16 cellular contexts compared by ENCODE assay signal in genomic region chr13:112776971-112777370, GRCh38.
DNase-seq lines count a peak whose midpoint lies in the region; ATAC-seq and TF ChIP-seq lines count a peak whose summit lies in the region.
"Had no signal": no experiment of that assay in that cellular context is flagged by ENCODE, and none has a peak within 500 bp of the region (broad histone marks: within the 10 kb centered on the region; RNA-seq: fewer than 3 reads in every experiment).

No MANE protein-coding gene starts in this region.

- no peaks in the 10 kb centered on the region for H3K79me1 ChIP-seq in H9 (ENCODE audit: insufficient read depth, low read depth, low read length, poor library complexity, severe bottlenecking)

- no peak overlapping the region for H3K56ac ChIP-seq in H9 (ENCODE audit: insufficient read length, low read depth, low read length)

- no peak overlapping the region for H3K4ac ChIP-seq in H9 (ENCODE audit: low read depth, low read length)

- peaks cover 34 to 44% of the 10 kb centered on the region in 2 experiments for H3K4me1 Mint-ChIP-seq in H9

- H3K36me3 ChIP-seq in suprapubic skin = no peaks in the 10 kb centered on the region

- H2BK120ac ChIP-seq in H9 (ENCODE audit: low read depth, low read length, poor library complexity, severe bottlenecking) = no peak overlapping the region

- H3K9me3 ChIP-seq in H9 (ENCODE audit: control insufficient read depth, low read depth, low read length) (no peaks in the 10 kb centered on the region), suprapubic skin (no peaks in the 10 kb centered on the region)

- TF ChIP-seq CTCF in H9 (conservative IDR thresholded peaks at IDR 0.05) = no peak
- TF ChIP-seq CTCF in suprapubic skin (IDR thresholded peaks at IDR 0.05) = no peak

- no peak overlapping the region for H2BK20ac ChIP-seq in H9 (ENCODE audit: low read depth, low read length, poor library complexity, severe bottlenecking)

- no peak overlapping the region for H3K14ac ChIP-seq in H9 (ENCODE audit: insufficient read depth, low read length)

- no peak overlapping the region for H4K8ac ChIP-seq in H9 (replicated peaks; ENCODE audit: insufficient read length, low read depth, low read length)

- H3K4me1 ChIP-seq in H9 (ENCODE audit: insufficient read depth, low read length) (peaks cover 6% of the 10 kb centered on the region; the same call in 1 of the 2 replicates), suprapubic skin (peaks cover 5% of the 10 kb centered on the region)

- no peak overlapping the region for H4K91ac ChIP-seq in H9 (ENCODE audit: insufficient read length, low read depth, low read length)

- peaks cover 0 to 12% (median 3%) of the 10 kb centered on the region in 3 experiments; a peak in 4 of 7 replicates for H3K36me3 Mint-ChIP-seq in H9 (ENCODE audit: insufficient read depth in 1 of 3, low read depth in 3 of 3)

- H3K27me3 Mint-ChIP-seq in H9 (ENCODE audit: low read depth) = no peaks in the 10 kb centered on the region; the same call in 1 of the 2 replicates

- H3K23me2 ChIP-seq in H9 (ENCODE audit: insufficient read length, low read depth, low read length, poor library complexity, severe bottlenecking) = no peaks in the 10 kb centered on the region

- H2AK5ac ChIP-seq in H9 (ENCODE audit: insufficient read length, low read length) = no peak overlapping the region

- no peak overlapping the region for H3K4me2 ChIP-seq in H9 (ENCODE audit: insufficient read depth, insufficient read length, low read length)

- H2BK15ac ChIP-seq in H9 (ENCODE audit: low read depth, low read length) = no peak overlapping the region

- no peak overlapping the region for H3K27ac Mint-ChIP-seq in H9
- H3K27ac Mint-ChIP-seq: CD8-positive, alpha-beta T cell had no signal

- H3K27ac ChIP-seq in H9 (ENCODE audit: insufficient read length, low read depth, low read length) = no peak overlapping the region
- H3K27ac ChIP-seq in suprapubic skin = no peak overlapping the region
- H3K27ac ChIP-seq: C4-2B had no signal

- DNase-seq in activated effector memory CD4-positive, alpha-beta T cell treated with anti-CD3 and anti-CD28 coated beads, Interleukin-2, amount 50 U/mL, for 16 hours = peak; percentile 27
- no peak for DNase-seq in activated effector memory CD4-positive, alpha-beta T cell treated with Interleukin-2 at 50 U/mL for 16 hours
- DNase-seq in H9 (peak; percentile 19), islet precursor cell (peak; percentile 35), suprapubic skin (ENCODE audit: low spot score in 2 of 2) (peak; percentile 31 to 40), GDM1 (lab: John Stamatoyannopoulos, UW) (no peak), anterior cingulate cortex (lab: John Stamatoyannopoulos, UW) (no peak)
- DNase-seq: 8988T; AML-193; CD8-positive, alpha-beta T cell; COR-L47; DND-41; GF-D8 had no signal

- no peak overlapping the region for H2BK5ac ChIP-seq in H9 (ENCODE audit: insufficient read length, low read length)

- no peak overlapping the region for H3K23ac ChIP-seq in H9 (ENCODE audit: insufficient read length, low read depth, low read length)

- no peaks in the 10 kb centered on the region for H4K20me1 ChIP-seq in H9 (ENCODE audit: control insufficient read depth, insufficient read depth, insufficient read length)

- no peaks in the 10 kb centered on the region for H3K9me3 Mint-ChIP-seq in H9
- H3K9me3 Mint-ChIP-seq: CD8-positive, alpha-beta T cell had no signal

- H3K9ac ChIP-seq in H9 (ENCODE audit: extremely low read depth, insufficient read length, low read length) = no peak overlapping the region

- H3T11ph ChIP-seq in H9 (ENCODE audit: low read length) = no peak overlapping the region

- no peak overlapping the region for H2BK12ac ChIP-seq in H9 (ENCODE audit: insufficient read length, low read depth, low read length)

- no peak for ATAC-seq in HG03280 (IDR thresholded peaks at IDR 0.05; ENCODE audit: unreplicated experiment)
- ATAC-seq: CD8-positive, alpha-beta T cell; HCT116 had no signal

- H3K4me3 Mint-ChIP-seq in H9 = no peak overlapping the region
- H3K4me3 Mint-ChIP-seq: CD8-positive, alpha-beta T cell had no signal

- no peak for TF ChIP-seq POLR2A in suprapubic skin (IDR thresholded peaks at IDR 0.05)

- H3K18ac ChIP-seq in H9 (ENCODE audit: insufficient read length, low read depth, low read length) = no peak overlapping the region

- no peaks in the 10 kb centered on the region for H3K27me3 ChIP-seq in H9 (ENCODE audit: insufficient read depth, low read length)
- no peaks in the 10 kb centered on the region for H3K27me3 ChIP-seq in suprapubic skin

- H4K5ac ChIP-seq in H9 (ENCODE audit: insufficient read length, low read depth, low read length) = no peak overlapping the region

- no peak for TF ChIP-seq EP300 in suprapubic skin (IDR thresholded peaks at IDR 0.05)

- WGBS in H9 (ENCODE audit: extremely low coverage, insufficient read length, low lambda C conversion rate) = no CpG with 5 or more reads among the region's 11 CpGs
- 98% methylated on average over 7 of the region's 11 CpGs for WGBS in suprapubic skin

- H3K79me2 ChIP-seq in H9 (ENCODE audit: insufficient read depth, low read length) = no peaks in the 10 kb centered on the region; the same call in 1 of the 2 replicates

- H2AFZ ChIP-seq in H9 (ENCODE audit: low read length) = no peak overlapping the region

- H3K4me3 ChIP-seq in suprapubic skin = no peak overlapping the region

Comparison
In these comparisons a context has a peak if more than half of its experiments do, and no peak if none do; other contexts are left out.
1. DNase-seq: peak in activated effector memory CD4-positive, alpha-beta T cell treated with anti-CD3 and anti-CD28 coated beads, Interleukin-2, amount 50 U/mL, for 16 hours (single experiment), H9 (single experiment), islet precursor cell (single experiment) and suprapubic skin (2 of 2); none in activated effector memory CD4-positive, alpha-beta T cell treated with Interleukin-2 at 50 U/mL for 16 hours (single experiment), GDM1 (single experiment) and anterior cingulate cortex (0 of 58).